ENCODE assay signal across 8 cellular contexts in the genomic region with DNA sequence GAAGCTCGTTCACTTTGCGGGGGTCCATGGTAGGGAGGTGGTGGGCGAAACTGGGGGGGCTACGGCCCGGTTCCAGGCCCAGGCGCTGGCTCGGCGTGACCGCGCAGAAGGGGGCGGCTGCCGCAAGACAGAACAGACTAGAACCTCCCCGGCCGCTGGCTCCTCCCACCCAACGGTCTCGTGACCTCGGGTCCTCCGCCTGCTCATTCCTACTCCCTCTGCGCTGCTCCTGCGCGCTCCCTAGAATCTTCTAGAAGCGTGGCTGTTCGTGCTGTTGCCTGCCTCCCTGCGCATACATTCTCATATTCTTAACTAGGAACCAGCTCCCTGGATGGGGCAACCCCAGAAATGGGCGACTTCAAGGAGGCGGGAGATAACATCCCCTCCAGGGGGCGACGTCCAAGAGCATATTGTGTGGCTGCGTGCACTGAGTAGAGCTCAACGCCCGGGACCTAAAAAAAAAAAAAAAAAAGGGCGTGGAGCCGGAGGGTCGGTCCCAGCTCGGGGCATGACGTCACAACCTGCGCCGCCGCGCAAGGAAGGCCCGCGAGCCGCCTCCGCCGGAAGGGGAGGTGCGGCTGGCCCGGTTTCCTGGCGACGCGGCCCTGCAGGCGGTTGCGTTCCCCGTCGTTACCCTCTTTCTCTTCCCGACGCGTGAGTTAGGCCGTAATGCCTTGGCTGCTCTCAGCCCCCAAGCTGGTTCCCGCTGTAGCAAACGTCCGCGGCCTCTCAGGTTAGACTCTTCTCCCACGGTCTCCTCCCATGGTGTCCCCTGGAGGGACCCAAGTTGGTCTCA. TPM values are rescaled to one million over a fixed set of nuclear protein-coding genes. Genes with fewer than 3 reads are reported as not detected.
DNase-seq lines count a peak whose midpoint lies in the region; ATAC-seq and TF ChIP-seq lines count a peak whose summit lies in the region.

A gene (minus strand): TSS at position 127 of the 796 bp plus-strand sequence. CDS start 99 bp downstream, at position 28.
A gene (plus strand): TSS at position 636 of the 796 bp plus-strand sequence. CDS start 34 bp downstream, at position 670.

- peaks cover 80% of the 10 kb centered on the region for H3K4me1 Mint-ChIP-seq in CD4-positive, alpha-beta T cell (ENCODE audit: low read depth)
- peaks cover 48% of the 10 kb centered on the region for H3K4me1 Mint-ChIP-seq in activated CD4-positive, alpha-beta memory T cell treated with anti-CD3 and anti-CD28 coated beads for 36 hours (ENCODE audit: low read depth)

- peaks cover 18 to 52% (median 43%) of the 10 kb centered on the region in 4 donors for H3K4me1 ChIP-seq in liver (ENCODE audit: control insufficient read depth in 4 of 4, insufficient read depth in 4 of 4, low read length in 3 of 4)

- POLR2A ChIA-PET in CD4-positive, alpha-beta T cell (lab: Charles Lee): interaction anchor here (0.6 to 2.4 kb wide), 22 partner anchors 18 to 1537 kb away, joined by 3 to 25 read pairs (median 4); a partner anchor contains a TSS
- POLR2A ChIA-PET in activated CD4-positive, alpha-beta memory T cell treated with anti-CD3 and anti-CD28 coated beads for 36 hours (lab: Charles Lee): interaction anchor here (0.7 to 2.1 kb wide), 6 partner anchors 10 to 235 kb away, joined by 3 to 9 read pairs (median 3); a partner anchor contains a TSS

- H3K4me3 ChIP-seq in liver (ENCODE audit: low read depth in 1 of 3, low read length in 3 of 3): peak within 1 kb of the TSS; percentile 86 to 100 (median 95)

- TF ChIP-seq RAD21 in liver (IDR thresholded peaks at IDR 0.05): peak in 1 of 2 donors; percentile 9

- H3K9me3 ChIP-seq in CD4-positive, alpha-beta T cell (ENCODE audit: control insufficient read depth, low read length): no peaks in the 10 kb centered on the region
- no peaks in the 10 kb centered on the region for H3K9me3 ChIP-seq in liver (ENCODE audit: control insufficient read depth in 4 of 4, low read length in 3 of 4)

- H3K9me3 Mint-ChIP-seq in CD4-positive, alpha-beta T cell: no peaks in the 10 kb centered on the region
- H3K9me3 Mint-ChIP-seq in activated CD4-positive, alpha-beta memory T cell treated with anti-CD3 and anti-CD28 coated beads for 36 hours: no peaks in the 10 kb centered on the region

- H3K27ac Mint-ChIP-seq in CD4-positive, alpha-beta T cell: peak within 1 kb of the TSS; percentile 100
- peak within 1 kb of the TSS; percentile 99 for H3K27ac Mint-ChIP-seq in activated CD4-positive, alpha-beta memory T cell treated with anti-CD3 and anti-CD28 coated beads for 36 hours

- intact Hi-C loops in CD4-positive, alpha-beta T cell (cut with DNase I, micrococcal nuclease): loop anchor here (1.0 to 10.0 kb wide), 13 partner anchors 37 to 768 kb away; a partner anchor contains a TSS
- intact Hi-C loops in activated CD4-positive, alpha-beta memory T cell treated with anti-CD3 and anti-CD28 coated beads for 36 hours (cut with micrococcal nuclease): loop anchor here (1.0 to 10.0 kb wide), 10 partner anchors 37 to 812 kb away; a partner anchor contains a TSS

- no peaks in the 10 kb centered on the region for H3K27me3 ChIP-seq in CD4-positive, alpha-beta T cell (ENCODE audit: control insufficient read depth, insufficient read depth, low read length)
- no peaks in the 10 kb centered on the region for H3K27me3 ChIP-seq in liver (ENCODE audit: control insufficient read depth in 4 of 4, insufficient read depth in 4 of 4, low read length in 3 of 4)

- ATAC-seq in CD4-positive, alpha-beta T cell (ENCODE audit: poor library complexity): peak; percentile 86
- peak; percentile 92 for ATAC-seq in GM19438 (IDR thresholded peaks at IDR 0.05; ENCODE audit: low read depth, unreplicated experiment)
- ATAC-seq in HG03575 (IDR thresholded peaks at IDR 0.05; ENCODE audit: extremely low read depth, insufficient number of reproducible peaks, low FRiP score, unreplicated experiment): peak; percentile 48

- WGBS in liver: under 1% methylated on average over 63 of the region's 63 CpGs

- DNase-seq in CD4-positive, alpha-beta T cell: peak; percentile 94 to 98 (median 95)
- DNase-seq in NCI-H82 treated with DMSO at 0.1 percent for 48 hours (lab: John Stamatoyannopoulos, UW; ENCODE audit: unreplicated experiment) (peak; percentile 90), dermis microvascular lymphatic vessel endothelial cell (ENCODE audit: low read depth in 2 of 2) (peak; percentile 89 to 96)
- DNase-seq in activated CD4-positive, alpha-beta memory T cell treated with anti-CD3 and anti-CD28 coated beads for 36 hours: peak; percentile 98
- DNase-seq in stimulated activated CD4-positive, alpha-beta T cell treated with anti-CD3 and anti-CD28 coated beads, Interleukin-4, amount 100 ng/mL, for 24 hours: peak; percentile 98

- peak within 1 kb of the TSS; percentile 100 for H3K4me3 Mint-ChIP-seq in CD4-positive, alpha-beta T cell
- peak within 1 kb of the TSS; percentile 98 for H3K4me3 Mint-ChIP-seq in activated CD4-positive, alpha-beta memory T cell treated with anti-CD3 and anti-CD28 coated beads for 36 hours

- H3K9ac ChIP-seq in liver (ENCODE audit: low read depth in 1 of 2, low read length in 2 of 2): peak within 1 kb of the TSS; percentile 97 to 99

- TF ChIP-seq CTCF in CD4-positive, alpha-beta T cell (IDR thresholded peaks at IDR 0.05): peak; percentile 38
- peak; percentile 13 for TF ChIP-seq CTCF in liver (IDR thresholded peaks at IDR 0.05; ENCODE audit: low read depth, low read length, missing input control)

- CTCF ChIA-PET in CD4-positive, alpha-beta T cell (lab: Charles Lee): interaction anchor here (0.6 to 1.3 kb wide), 7 partner anchors 11 to 604 kb away, joined by 3 to 5 read pairs (median 3); a partner anchor contains a TSS
- CTCF ChIA-PET in activated CD4-positive, alpha-beta memory T cell treated with anti-CD3 and anti-CD28 coated beads for 36 hours (lab: Charles Lee): interaction anchor here (0.6 to 3.1 kb wide), 6 partner anchors 10 to 174 kb away, joined by 3 to 20 read pairs (median 4); no protein-coding TSS in a partner anchor

- H3K27ac ChIP-seq in CD4-positive, alpha-beta T cell (ENCODE audit: low read depth, low read length): peak within 1 kb of the TSS; percentile 95
- peak within 1 kb of the TSS; percentile 97 to 99 for H3K27ac ChIP-seq in liver (ENCODE audit: low read depth in 1 of 2, low read length in 2 of 2)

- H3K36me3 Mint-ChIP-seq in CD4-positive, alpha-beta T cell (ENCODE audit: low read depth): peaks cover 48% of the 10 kb centered on the region
- peaks cover 6% of the 10 kb centered on the region for H3K36me3 Mint-ChIP-seq in activated CD4-positive, alpha-beta memory T cell treated with anti-CD3 and anti-CD28 coated beads for 36 hours

- H3K27me3 Mint-ChIP-seq in CD4-positive, alpha-beta T cell: no peaks in the 10 kb centered on the region
- no peaks in the 10 kb centered on the region for H3K27me3 Mint-ChIP-seq in activated CD4-positive, alpha-beta memory T cell treated with anti-CD3 and anti-CD28 coated beads for 36 hours

- peaks cover 0 to 3% (median 3%) of the 10 kb centered on the region in 4 donors for H3K36me3 ChIP-seq in liver (ENCODE audit: control insufficient read depth in 4 of 4, insufficient read depth in 3 of 4, low read depth in 1 of 4, low read length in 3 of 4)

TF ChIP-seq in liver, 16 proteins besides CTCF, POLR2A, EP300 and RAD21 (continues in another document):
- TF ChIP-seq YY1 (IDR thresholded peaks at IDR 0.05) (peak; percentile 78), NR2F2 (IDR thresholded peaks at IDR 0.05) (peak; percentile 20), HNF4A (conservative IDR thresholded peaks at IDR 0.05) (no peak)
- TF ChIP-seq, protein P1, sequence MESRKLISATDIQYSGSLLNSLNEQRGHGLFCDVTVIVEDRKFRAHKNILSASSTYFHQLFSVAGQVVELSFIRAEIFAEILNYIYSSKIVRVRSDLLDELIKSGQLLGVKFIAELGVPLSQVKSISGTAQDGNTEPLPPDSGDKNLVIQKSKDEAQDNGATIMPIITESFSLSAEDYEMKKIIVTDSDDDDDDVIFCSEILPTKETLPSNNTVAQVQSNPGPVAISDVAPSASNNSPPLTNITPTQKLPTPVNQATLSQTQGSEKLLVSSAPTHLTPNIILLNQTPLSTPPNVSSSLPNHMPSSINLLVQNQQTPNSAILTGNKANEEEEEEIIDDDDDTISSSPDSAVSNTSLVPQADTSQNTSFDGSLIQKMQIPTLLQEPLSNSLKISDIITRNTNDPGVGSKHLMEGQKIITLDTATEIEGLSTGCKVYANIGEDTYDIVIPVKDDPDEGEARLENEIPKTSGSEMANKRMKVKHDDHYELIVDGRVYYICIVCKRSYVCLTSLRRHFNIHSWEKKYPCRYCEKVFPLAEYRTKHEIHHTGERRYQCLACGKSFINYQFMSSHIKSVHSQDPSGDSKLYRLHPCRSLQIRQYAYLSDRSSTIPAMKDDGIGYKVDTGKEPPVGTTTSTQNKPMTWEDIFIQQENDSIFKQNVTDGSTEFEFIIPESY (IDR thresholded peaks at IDR 0.05): peak; percentile 52

RNA-seq across cellular contexts. Expression of the first gene that starts in this region (rescaled TPM):
- total RNA-seq in CD4-positive, alpha-beta T cell: 100 to 1,000 TPM; 164 to 170 TPM
- 100 to 1,000 TPM; 240 to 263 TPM for total RNA-seq in activated CD4-positive, alpha-beta memory T cell treated with anti-CD3 and anti-CD28 coated beads for 36 hours
- total RNA-seq in dermis microvascular lymphatic vessel endothelial cell (167 and 190 TPM in 2 replicates), liver (10 to 100 TPM; 90.6 to 91.5 TPM)
- 100 to 1,000 TPM in 1 of 2 donors, 10 to 100 TPM in 1; 82.3 to 112 TPM for polyA plus RNA-seq in liver

RNA-seq across cellular contexts. Expression of the second gene that starts in this region (rescaled TPM):
- total RNA-seq in CD4-positive, alpha-beta T cell: 10 to 100 TPM; 16.3 to 17.9 TPM
- 10 to 100 TPM; 19.4 to 20.1 TPM for total RNA-seq in activated CD4-positive, alpha-beta memory T cell treated with anti-CD3 and anti-CD28 coated beads for 36 hours
- total RNA-seq in dermis microvascular lymphatic vessel endothelial cell: 5.4 and 7.0 TPM in 2 replicates
- total RNA-seq in liver: 10 to 100 TPM; 10.1 to 16.4 TPM
- 1 to 10 TPM; 5.5 to 7.1 TPM for polyA plus RNA-seq in liver

Comparison
In these comparisons a context has a peak if more than half of its experiments do, and no peak if none do; other contexts are left out.
1. Peak in every context shown above with its lines: DNase-seq, ATAC-seq, H3K4me3 ChIP-seq and H3K27ac ChIP-seq.